Comparison of ENCODE assay signal across 8 cellular contexts in genomic region chrX:37572137-37572587, GRCh38. TPM values are rescaled to one million over a fixed set of nuclear protein-coding genes. Genes with fewer than 3 reads are reported as not detected.
DNase-seq lines count a peak whose midpoint lies in the region; ATAC-seq and TF ChIP-seq lines count a peak whose summit lies in the region.
"Not testable (repeated sequence)": the region's sequence is repeated elsewhere in the genome, so short reads cannot be mapped to it uniquely, and the experiment has no call there.

No MANE protein-coding gene starts in this region.

- H2AK5ac ChIP-seq in trophoblast cell (ENCODE audit: low read length), result not testable (repeated sequence)

- H3K79me2 ChIP-seq in OCI-LY1 (ENCODE audit: insufficient read depth, low read length); trophoblast cell (ENCODE audit: control insufficient read depth, insufficient read depth, low read length, poor library complexity): not testable (repeated sequence)

- not testable (repeated sequence) for H3K9ac ChIP-seq in OCI-LY1 (ENCODE audit: low read length); trophoblast cell (ENCODE audit: low read length)

- not testable (repeated sequence) for H2BK120ac ChIP-seq in trophoblast cell (ENCODE audit: insufficient read depth, low read length, poor library complexity)

- not testable (repeated sequence) for H3K4me2 ChIP-seq in OCI-LY1 (ENCODE audit: low read length)
- peak overlapping the region; percentile 68 for H3K4me2 ChIP-seq in trophoblast cell (ENCODE audit: low read length)

- ATAC-seq in GM18511 (IDR thresholded peaks at IDR 0.05; ENCODE audit: unreplicated experiment), result peak; percentile 61

- not testable (repeated sequence) for H3K14ac ChIP-seq in trophoblast cell (ENCODE audit: low read length)

- peak; percentile 53 for DNase-seq in activated CD8-positive, alpha-beta memory T cell treated with anti-CD3 and anti-CD28 coated beads, Interleukin-2, amount 50 U/mL, for 48 hours
- DNase-seq in iPS-NIHi7 (ENCODE audit: extremely low spot score), result peak; percentile 25
- DNase-seq in trophoblast cell; vagina (ENCODE audit: extremely low spot score in 2 of 2): not testable (repeated sequence)

- not testable (repeated sequence) for TF ChIP-seq EP300 in Ishikawa (IDR thresholded peaks at IDR 0.05; ENCODE audit: borderline replicate concordance)

- H2BK12ac ChIP-seq in trophoblast cell (ENCODE audit: low read length), result not testable (repeated sequence)

- not testable (repeated sequence) for H2BK5ac ChIP-seq in trophoblast cell (ENCODE audit: low read depth, low read length, poor library complexity)

- not testable (repeated sequence) for H2AFZ ChIP-seq in OCI-LY1 (ENCODE audit: low read length)
- H2AFZ ChIP-seq in trophoblast cell (ENCODE audit: insufficient read depth, low read length, poor library complexity), result peak overlapping the region; percentile 41

- H3K27me3 Mint-ChIP-seq in dendritic cell treated with granulocyte-macrophage colony-stimulating factor and Interleukin-4, amounts not matched to agents 40 ng/mL and 50 ng/mL, for 4 days, result peaks cover 25% of the 10 kb centered on the region

- H4K20me1 ChIP-seq in OCI-LY1 (ENCODE audit: insufficient read depth, low read length), result not testable (repeated sequence)

- peak; percentile 7; the same call in 1 of the 2 replicates for TF ChIP-seq CTCF in OCI-LY1 (IDR thresholded peaks at IDR 0.05; ENCODE audit: low read length)
- TF ChIP-seq CTCF in vagina (IDR thresholded peaks at IDR 0.05), result not testable (repeated sequence)

- H4K91ac ChIP-seq in trophoblast cell (ENCODE audit: low read depth, low read length), result not testable (repeated sequence)

- not testable (repeated sequence) for H3K18ac ChIP-seq in trophoblast cell (ENCODE audit: low read length)

- not testable (repeated sequence) for TF ChIP-seq POLR2A in vagina (IDR thresholded peaks at IDR 0.05)

- peak overlapping the region; percentile 70 for H3K4me3 Mint-ChIP-seq in dendritic cell treated with granulocyte-macrophage colony-stimulating factor and Interleukin-4, amounts not matched to agents 40 ng/mL and 50 ng/mL, for 4 days

- H3K9me3 Mint-ChIP-seq in dendritic cell treated with granulocyte-macrophage colony-stimulating factor and Interleukin-4, amounts not matched to agents 40 ng/mL and 50 ng/mL, for 4 days, result not testable (repeated sequence)

- not testable (repeated sequence) for H3K36me3 Mint-ChIP-seq in dendritic cell treated with granulocyte-macrophage colony-stimulating factor and Interleukin-4, amounts not matched to agents 40 ng/mL and 50 ng/mL, for 4 days (ENCODE audit: low read depth)

- not testable (repeated sequence) for H3K4me3 ChIP-seq in OCI-LY1 (ENCODE audit: low read depth, low read length, poor library complexity, severe bottlenecking)
- peak overlapping the region; percentile 48 for H3K4me3 ChIP-seq in trophoblast cell (ENCODE audit: low read depth, low read length)
- peak overlapping the region; percentile 33 to 41 for H3K4me3 ChIP-seq in vagina

- intact Hi-C loops in dendritic cell treated with granulocyte-macrophage colony-stimulating factor and Interleukin-4, amounts not matched to agents 40 ng/mL and 50 ng/mL, for 4 days (cut with micrococcal nuclease); vagina (cut with DNase I): not testable (repeated sequence)

- H3K27ac ChIP-seq in OCI-LY1 (ENCODE audit: low read depth, low read length, poor library complexity, severe bottlenecking); trophoblast cell (ENCODE audit: low read depth, low read length); vagina: not testable (repeated sequence)

- no CpG with 5 or more reads among the region's 56 CpGs for WGBS in trophoblast cell (ENCODE audit: extremely low coverage, insufficient coverage, insufficient read length)

- H3K27me3 ChIP-seq in OCI-LY1 (ENCODE audit: insufficient read depth, low read length); trophoblast cell (ENCODE audit: insufficient read depth, low read length); vagina: not testable (repeated sequence)

- H3F3A ChIP-seq in OCI-LY1 (ENCODE audit: insufficient read depth, low read length), result not testable (repeated sequence)

- H3K4me1 ChIP-seq in OCI-LY1 (ENCODE audit: insufficient read depth, low read length, severe bottlenecking); trophoblast cell (ENCODE audit: control insufficient read depth in 1 of 2, insufficient read depth in 2 of 2, low read length in 2 of 2); vagina: not testable (repeated sequence)

- H3K4ac ChIP-seq in trophoblast cell (ENCODE audit: low read depth, low read length), result not testable (repeated sequence)

- not testable (repeated sequence) for H3K27ac Mint-ChIP-seq in dendritic cell treated with granulocyte-macrophage colony-stimulating factor and Interleukin-4, amounts not matched to agents 40 ng/mL and 50 ng/mL, for 4 days

- not testable (repeated sequence) for H3K9me3 ChIP-seq in OCI-LY1 (ENCODE audit: low read length); trophoblast cell (ENCODE audit: insufficient read depth, low read depth, low read length); vagina

- not testable (repeated sequence) for H3K23ac ChIP-seq in trophoblast cell (ENCODE audit: low read length)

- not testable (repeated sequence) for H3K36me3 ChIP-seq in OCI-LY1 (ENCODE audit: insufficient read depth, low read length); trophoblast cell (ENCODE audit: control insufficient read depth in 1 of 2, insufficient read depth in 2 of 2, low read length in 2 of 2); vagina

- H3K9me2 ChIP-seq in OCI-LY1 (ENCODE audit: low read depth, low read length), result not testable (repeated sequence)

- not testable (repeated sequence) for H4K12ac ChIP-seq in trophoblast cell (ENCODE audit: low read depth, low read length)

- not testable (repeated sequence) for H3K79me1 ChIP-seq in trophoblast cell (ENCODE audit: low read length)

- H3K4me1 Mint-ChIP-seq in dendritic cell treated with granulocyte-macrophage colony-stimulating factor and Interleukin-4, amounts not matched to agents 40 ng/mL and 50 ng/mL, for 4 days (ENCODE audit: low read depth), result not testable (repeated sequence)

- not testable (repeated sequence) for H4K8ac ChIP-seq in trophoblast cell (ENCODE audit: low read depth, low read length)

- peak; percentile 60; the same call in 1 of the 2 replicates for TF ChIP-seq RAD21 in Ishikawa (IDR thresholded peaks at IDR 0.05; ENCODE audit: low read depth)

RNA-seq across cellular contexts. Expression of gene LANCL3, which starts 0.7 kb away (rescaled TPM):
- polyA plus RNA-seq in trophoblast cell (2013), result 0.10 and 0.11 TPM in 2 replicates
- total RNA-seq in vagina, result 2.5 TPM
